In genomic region chrX:118115948-118116307, GRCh38 we compare ENCODE assay signal across 1 cellular context.
TF ChIP-seq lines count a peak whose summit lies in the region.

No MANE protein-coding gene starts in this region.

TF ChIP-seq in K562, 482 proteins besides CTCF, POLR2A, EP300 and RAD21:
- no peak for TF ChIP-seq CREB1 (IDR thresholded peaks at IDR 0.05)
- no peak for TF ChIP-seq CREB1 (CRISPR knock-in tag; IDR thresholded peaks at IDR 0.05)
- TF ChIP-seq DIDO1 (tag; IDR thresholded peaks at IDR 0.05; ENCODE audit: low read depth) = no peak
- no peak for TF ChIP-seq MLLT1 (IDR thresholded peaks at IDR 0.05)
- TF ChIP-seq SMAD3 (CRISPR knock-in tag; conservative IDR thresholded peaks at IDR 0.05) = no peak
- no peak for TF ChIP-seq HDAC3 (IDR thresholded peaks at IDR 0.05; ENCODE audit: borderline replicate concordance, partially characterized antibody)
- no peak for TF ChIP-seq ZNF124 (CRISPR knock-in tag; IDR thresholded peaks at IDR 0.05)
- no peak for TF ChIP-seq SIX5 (IDR thresholded peaks at IDR 0.05; ENCODE audit: borderline replicate concordance in 1 of 2, insufficient read depth in 1 of 2, low read depth in 1 of 2, low read length in 2 of 2)
- TF ChIP-seq ZNF197 (CRISPR knock-in tag; IDR thresholded peaks at IDR 0.05; ENCODE audit: low read depth) = no peak
- no peak for TF ChIP-seq ZNF57 (CRISPR knock-in tag; IDR thresholded peaks at IDR 0.05)
- TF ChIP-seq PATZ1 (CRISPR knock-in tag; IDR thresholded peaks at IDR 0.05; ENCODE audit: borderline replicate concordance) = no peak
- no peak for TF ChIP-seq BRF1 (IDR thresholded peaks at IDR 0.05; ENCODE audit: borderline replicate concordance, extremely low read depth, insufficient read length)
- TF ChIP-seq HIVEP1 (CRISPR knock-in tag; IDR thresholded peaks at IDR 0.05) = no peak
TF ChIP-seq in K562: peak in this region for 0.
